ENCODE assay signal across 1 cellular context in the genomic region with DNA sequence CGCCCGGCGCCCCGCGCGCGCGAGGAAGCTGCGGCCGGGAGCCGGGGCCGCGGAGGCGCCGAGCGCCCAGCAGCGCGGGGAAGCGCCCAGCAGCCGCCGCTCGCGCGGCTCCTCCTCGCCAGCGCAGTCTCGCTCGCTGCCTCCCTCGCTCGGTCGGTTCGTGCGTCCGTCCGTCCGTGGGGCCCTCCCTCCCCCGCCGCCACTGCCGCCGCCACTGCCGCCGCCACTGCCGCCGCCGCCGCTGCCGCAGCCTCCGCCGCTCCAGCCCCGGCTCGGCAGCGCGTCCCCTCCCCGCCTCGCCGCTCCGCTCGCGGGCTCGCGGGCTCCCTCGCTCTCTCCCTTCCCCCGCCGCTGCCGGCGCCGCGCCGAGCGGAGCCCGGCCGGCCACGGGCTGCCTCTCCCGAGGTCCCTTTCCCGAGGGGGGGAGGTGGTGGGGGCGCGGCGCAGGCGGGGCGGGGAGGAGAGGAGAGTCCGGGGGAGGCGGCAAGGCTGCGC.
TF ChIP-seq lines count a peak whose summit lies in the region.

A gene (minus strand): TSS at position 138 of the 495 bp plus-strand sequence.

TF ChIP-seq in GM12878, 131 proteins besides CTCF, POLR2A, EP300 and RAD21:
- no peak for TF ChIP-seq KLF5 (IDR thresholded peaks at IDR 0.05; ENCODE audit: partially characterized antibody)
- TF ChIP-seq SPI1 (IDR thresholded peaks at IDR 0.05; ENCODE audit: borderline replicate concordance, insufficient read depth, low read depth, low read length) = no peak
- TF ChIP-seq CREM (IDR thresholded peaks at IDR 0.05; ENCODE audit: low read depth) = no peak
- peak; percentile 32 for TF ChIP-seq SUZ12 (IDR thresholded peaks at IDR 0.05; ENCODE audit: unreplicated experiment)
- TF ChIP-seq, protein P1, sequence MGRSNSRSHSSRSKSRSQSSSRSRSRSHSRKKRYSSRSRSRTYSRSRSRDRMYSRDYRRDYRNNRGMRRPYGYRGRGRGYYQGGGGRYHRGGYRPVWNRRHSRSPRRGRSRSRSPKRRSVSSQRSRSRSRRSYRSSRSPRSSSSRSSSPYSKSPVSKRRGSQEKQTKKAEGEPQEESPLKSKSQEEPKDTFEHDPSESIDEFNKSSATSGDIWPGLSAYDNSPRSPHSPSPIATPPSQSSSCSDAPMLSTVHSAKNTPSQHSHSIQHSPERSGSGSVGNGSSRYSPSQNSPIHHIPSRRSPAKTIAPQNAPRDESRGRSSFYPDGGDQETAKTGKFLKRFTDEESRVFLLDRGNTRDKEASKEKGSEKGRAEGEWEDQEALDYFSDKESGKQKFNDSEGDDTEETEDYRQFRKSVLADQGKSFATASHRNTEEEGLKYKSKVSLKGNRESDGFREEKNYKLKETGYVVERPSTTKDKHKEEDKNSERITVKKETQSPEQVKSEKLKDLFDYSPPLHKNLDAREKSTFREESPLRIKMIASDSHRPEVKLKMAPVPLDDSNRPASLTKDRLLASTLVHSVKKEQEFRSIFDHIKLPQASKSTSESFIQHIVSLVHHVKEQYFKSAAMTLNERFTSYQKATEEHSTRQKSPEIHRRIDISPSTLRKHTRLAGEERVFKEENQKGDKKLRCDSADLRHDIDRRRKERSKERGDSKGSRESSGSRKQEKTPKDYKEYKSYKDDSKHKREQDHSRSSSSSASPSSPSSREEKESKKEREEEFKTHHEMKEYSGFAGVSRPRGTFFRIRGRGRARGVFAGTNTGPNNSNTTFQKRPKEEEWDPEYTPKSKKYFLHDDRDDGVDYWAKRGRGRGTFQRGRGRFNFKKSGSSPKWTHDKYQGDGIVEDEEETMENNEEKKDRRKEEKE (IDR thresholded peaks at IDR 0.05) = no peak
